ENCODE assay signal across 17 cellular contexts in the genomic region with DNA sequence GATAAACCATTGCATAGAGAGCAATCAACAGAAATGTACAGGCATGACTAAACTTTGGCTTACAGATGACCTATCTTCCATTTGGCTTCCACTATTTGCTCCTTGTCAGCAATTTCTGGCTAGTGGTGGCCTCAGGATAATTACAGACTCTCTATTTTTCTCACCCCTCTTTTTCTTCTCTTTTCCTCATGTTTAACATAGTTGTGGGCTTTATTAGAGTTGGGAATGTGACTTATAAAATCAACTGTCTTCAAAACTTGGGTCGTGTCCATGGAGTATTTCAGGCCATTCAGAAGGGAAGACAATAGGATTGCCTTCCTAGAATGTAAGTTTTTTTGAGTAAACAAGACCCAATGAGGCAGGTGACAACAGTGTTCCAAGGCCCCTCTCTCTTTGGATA.
DNase-seq lines count a peak whose midpoint lies in the region; TF ChIP-seq lines count a peak whose summit lies in the region.
"Had no signal": no experiment of that assay in that cellular context is flagged by ENCODE, and none has a peak within 500 bp of the region (broad histone marks: within the 10 kb centered on the region; RNA-seq: fewer than 3 reads in every experiment).

No MANE protein-coding gene starts in this region.

- H3K27me3 ChIP-seq in SJSA1 (replicated peaks) = no peaks in the 10 kb centered on the region
- no peaks in the 10 kb centered on the region for H3K27me3 ChIP-seq in fibroblast of lung (ENCODE audit: control insufficient read depth, insufficient read depth, low read length)
- no peaks in the 10 kb centered on the region for H3K27me3 ChIP-seq in osteoblast (ENCODE audit: insufficient read depth, low read length)
- H3K27me3 ChIP-seq: heart left ventricle, neutrophil, thyroid gland had no signal

- no peak overlapping the region for H3K4me3 ChIP-seq in SJSA1
- no peak overlapping the region for H3K4me3 ChIP-seq in fibroblast of lung (replicated peaks in 1 of 4; ENCODE audit: control extremely low read depth in 1 of 4, insufficient read depth in 1 of 4, low read depth in 3 of 4, low read length in 4 of 4)
- peak overlapping the region; percentile 42 for H3K4me3 ChIP-seq in osteoblast (ENCODE audit: insufficient read depth, low read length)
- H3K4me3 ChIP-seq: coronary artery, heart left ventricle, skin epidermis, thyroid gland had no signal

- H2AFZ ChIP-seq in fibroblast of lung (ENCODE audit: low read length) = no peak overlapping the region
- no peak overlapping the region for H2AFZ ChIP-seq in osteoblast (ENCODE audit: low read length)

- H3K36me3 Mint-ChIP-seq in activated naive CD4-positive, alpha-beta T cell treated with anti-CD3 and anti-CD28 coated beads, Interleukin-2, amount 10 ng/mL, durations not matched to agents 7 days and 5 days = no peaks in the 10 kb centered on the region

- H3K4me2 ChIP-seq in fibroblast of lung (ENCODE audit: extremely low read depth, insufficient read depth, low read length) (peak overlapping the region; percentile 62), osteoblast (ENCODE audit: insufficient read depth, low read length) (peak overlapping the region; percentile 79)

- no peaks in the 10 kb centered on the region for H3K27me3 Mint-ChIP-seq in activated naive CD4-positive, alpha-beta T cell treated with anti-CD3 and anti-CD28 coated beads, Interleukin-2, amount 10 ng/mL, durations not matched to agents 7 days and 5 days

- H3K4me1 ChIP-seq in SJSA1 (replicated peaks) (peaks cover 39% of the 10 kb centered on the region), fibroblast of lung (ENCODE audit: control insufficient read depth, extremely low read depth, insufficient read depth, low read length) (peaks cover 4% of the 10 kb centered on the region), osteoblast (ENCODE audit: insufficient read depth, low read length) (peaks cover 36% of the 10 kb centered on the region)

- H4K20me1 ChIP-seq in fibroblast of lung (ENCODE audit: control insufficient read depth, extremely low read depth, insufficient read depth, low read length) (no peaks in the 10 kb centered on the region), osteoblast (ENCODE audit: insufficient read depth, low read length) (no peaks in the 10 kb centered on the region)

- H3K79me2 ChIP-seq in fibroblast of lung (ENCODE audit: control insufficient read depth, insufficient read depth, low read length) (no peaks in the 10 kb centered on the region), osteoblast (ENCODE audit: insufficient read depth, low read length) (no peaks in the 10 kb centered on the region)

- no peak overlapping the region for H3K27ac Mint-ChIP-seq in activated naive CD4-positive, alpha-beta T cell treated with anti-CD3 and anti-CD28 coated beads, Interleukin-2, amount 10 ng/mL, durations not matched to agents 7 days and 5 days
- H3K27ac Mint-ChIP-seq: activated T-helper 2 cell treated with anti-CD3 and anti-CD28 coated beads, Interferon-gamma antibody, Interleukin-2, Interleukin-4, amounts not matched to agents 10 μg/mL and 5 μg/mL and 100 μg/mL, durations not matched to agents 14 hours and 24 hours and 36 hours had no signal

- H3K27ac ChIP-seq in SJSA1 (peak overlapping the region; percentile 94), fibroblast of lung (ENCODE audit: insufficient read depth, low read length) (no peak overlapping the region), osteoblast (ENCODE audit: low read depth, low read length) (peak overlapping the region; percentile 73)
- H3K27ac ChIP-seq: heart left ventricle, neutrophil, thyroid gland had no signal

- H3K36me3 ChIP-seq in SJSA1 = no peaks in the 10 kb centered on the region
- H3K36me3 ChIP-seq in fibroblast of lung (ENCODE audit: control insufficient read depth, insufficient read depth, low read length) = no peaks in the 10 kb centered on the region
- H3K36me3 ChIP-seq in osteoblast (ENCODE audit: insufficient read depth, low read length) = no peaks in the 10 kb centered on the region
- H3K36me3 ChIP-seq: heart left ventricle, neutrophil, thyroid gland had no signal

- no peaks in the 10 kb centered on the region for H3K9me3 Mint-ChIP-seq in activated naive CD4-positive, alpha-beta T cell treated with anti-CD3 and anti-CD28 coated beads, Interleukin-2, amount 10 ng/mL, durations not matched to agents 7 days and 5 days
- H3K9me3 Mint-ChIP-seq: activated T-helper 2 cell treated with anti-CD3 and anti-CD28 coated beads, Interferon-gamma antibody, Interleukin-2, Interleukin-4, amounts not matched to agents 10 μg/mL and 5 μg/mL and 100 μg/mL, durations not matched to agents 14 hours and 24 hours and 36 hours had no signal

- no peak overlapping the region for H3K4me3 Mint-ChIP-seq in activated naive CD4-positive, alpha-beta T cell treated with anti-CD3 and anti-CD28 coated beads, Interleukin-2, amount 10 ng/mL, durations not matched to agents 7 days and 5 days

- H3K9ac ChIP-seq in fibroblast of lung (ENCODE audit: insufficient read depth, low read length) = no peak overlapping the region

- DNase-seq in EH (ENCODE audit: low read depth) = peak; percentile 92
- peak in 1 of 2 experiments; percentile 95 for DNase-seq in SJSA1 (ENCODE audit: low read depth in 1 of 2, low spot score in 2 of 2)
- DNase-seq in fibroblast of lung (ENCODE audit: low read depth in 2 of 2) = peak; percentile 63 to 84
- DNase-seq in osteoblast (ENCODE audit: insufficient read length, low spot score, missing footprints) = no peak
- no peak for DNase-seq in UCSD-AML1 (lab: John Stamatoyannopoulos, UW; ENCODE audit: unreplicated experiment)
- DNase-seq in activated naive CD4-positive, alpha-beta T cell treated with anti-CD3 and anti-CD28 coated beads, Interleukin-2, amount 10 ng/mL, durations not matched to agents 7 days and 5 days = no peak
- no peak for DNase-seq in NCI-H1048 (lab: John Stamatoyannopoulos, UW)
- DNase-seq in midbrain (lab: John Stamatoyannopoulos, UW) = no peak
- DNase-seq: DND-41, heart left ventricle, NCI-H1436 treated with DMSO at 0.1 percent for 48 hours, NCI-H2227 treated with DMSO at 0.1 percent for 48 hours, thyroid gland had no signal

- no peaks in the 10 kb centered on the region for H3K9me3 ChIP-seq in SJSA1 (replicated peaks)
- no peaks in the 10 kb centered on the region for H3K9me3 ChIP-seq in fibroblast of lung (ENCODE audit: control insufficient read depth, insufficient read depth, low read depth, low read length)
- no peaks in the 10 kb centered on the region for H3K9me3 ChIP-seq in osteoblast (ENCODE audit: low read depth, low read length)
- H3K9me3 ChIP-seq: heart left ventricle, neutrophil, thyroid gland had no signal

- TF ChIP-seq CTCF in fibroblast of lung (conservative IDR thresholded peaks at IDR 0.05 in 1 of 2, IDR thresholded peaks at IDR 0.05 in 1 of 2; ENCODE audit: low read depth in 1 of 2, low read length in 2 of 2) (no peak), osteoblast (IDR thresholded peaks at IDR 0.05; ENCODE audit: extremely low read depth, low read depth, low read length) (no peak)

- H3K4me1 Mint-ChIP-seq in activated naive CD4-positive, alpha-beta T cell treated with anti-CD3 and anti-CD28 coated beads, Interleukin-2, amount 10 ng/mL, durations not matched to agents 7 days and 5 days = no peaks in the 10 kb centered on the region

- CTCF ChIA-PET in activated naive CD4-positive, alpha-beta T cell treated with anti-CD3 and anti-CD28 coated beads, Interleukin-2, amount 10 ng/mL, durations not matched to agents 7 days and 5 days (lab: Charles Lee) = no interaction called here

Comparison
In these comparisons a context has a peak if more than half of its experiments do, and no peak if none do; other contexts are left out.
1. DNase-seq: peak in EH (single experiment) and fibroblast of lung (2 of 2); none in osteoblast (single experiment), UCSD-AML1 (single experiment), activated naive CD4-positive, alpha-beta T cell treated with anti-CD3 and anti-CD28 coated beads, Interleukin-2, amount 10 ng/mL, durations not matched to agents 7 days and 5 days (single experiment), NCI-H1048 (single experiment) and midbrain (single experiment).